ENCODE assay signal across 8 cellular contexts in genomic region chr16:71883193-71883848, GRCh38. TPM values are rescaled to one million over a fixed set of nuclear protein-coding genes. Genes with fewer than 3 reads are reported as not detected.
DNase-seq lines count a peak whose midpoint lies in the region; ATAC-seq, FAIRE-seq and TF ChIP-seq lines count a peak whose summit lies in the region.

No MANE protein-coding gene starts in this region.

- CTCF ChIA-PET in Panc1 (lab: Charles Lee), result interaction anchor here (0.6 to 2.3 kb wide), 5 partner anchors 23 to 272 kb away, joined by 3 to 9 read pairs (median 4); no protein-coding TSS in a partner anchor

- ATAC-seq in GM18873 (IDR thresholded peaks at IDR 0.05; ENCODE audit: low FRiP score, unreplicated experiment), result peak; percentile 26
- ATAC-seq in HG02943 (IDR thresholded peaks at IDR 0.05; ENCODE audit: low read depth, unreplicated experiment), result peak; percentile 47
- ATAC-seq in Panc1, result peak; percentile 58
- peak; percentile 42 to 67 (median 54) for ATAC-seq in pancreas
- ATAC-seq in aorta (ENCODE audit: low FRiP score), result peak; percentile 63

- H3K4me3 Mint-ChIP-seq in glutamatergic neuron (ENCODE audit: unreplicated experiment), result peak overlapping the region; percentile 96

- POLR2A ChIA-PET in Panc1 (lab: Charles Lee), result no interaction called here

- intact Hi-C loops in Panc1 (cut with micrococcal nuclease; ENCODE audit: unreplicated experiment), result no loop called here
- intact Hi-C loops in pancreas (cut with DNase I), result no loop called here
- intact Hi-C loops in aorta (cut with DNase I), result loop anchor here (5.0 to 10.0 kb wide), 4 partner anchors 44 to 81 kb away; partner anchors contain the start of gene AP1G1 (in 1 of the 2)

- H3K36me3 Mint-ChIP-seq in glutamatergic neuron (ENCODE audit: unreplicated experiment), result peaks cover 7% of the 10 kb centered on the region

- H3K9me3 Mint-ChIP-seq in glutamatergic neuron (ENCODE audit: unreplicated experiment), result peaks cover 8% of the 10 kb centered on the region

- FAIRE-seq in pancreas (lab: Jason Lieb, UNC), result no peak

- H3K9me3 ChIP-seq in Panc1 (ENCODE audit: control insufficient read depth, insufficient read depth, low read depth, low read length), result no peaks in the 10 kb centered on the region
- H3K9me3 ChIP-seq in pancreas, result no peaks in the 10 kb centered on the region
- H3K9me3 ChIP-seq in aorta (ENCODE audit: control insufficient read depth, low read length), result no peaks in the 10 kb centered on the region

- H3K4me3 ChIP-seq in Panc1 (ENCODE audit: low read depth in 2 of 2, low read length in 2 of 2) (peak overlapping the region; percentile 77 to 80), pancreas (peak overlapping the region; percentile 79 to 98 (median 90)), aorta (ENCODE audit: low read length in 2 of 2) (peak overlapping the region; percentile 58 to 86)

- H3K36me3 ChIP-seq in Panc1 (ENCODE audit: control insufficient read depth, insufficient read depth, low read length) (no peaks in the 10 kb centered on the region), pancreas (peaks cover 0 to 10% (median 0%) of the 10 kb centered on the region in 3 donors), aorta (ENCODE audit: control insufficient read depth in 1 of 2, insufficient read depth in 2 of 2, low read length in 1 of 2) (peaks cover 0 to 2% of the 10 kb centered on the region in 2 donors)

- H3K4me1 Mint-ChIP-seq in glutamatergic neuron (ENCODE audit: low read depth, unreplicated experiment), result peaks cover 13% of the 10 kb centered on the region

- DNase-seq in Panc1 (ENCODE audit: low read depth, low spot score), result no peak
- DNase-seq in activated gamma-delta T cell treated with Interleukin-2 at 50 U/mL for 16 hours, result peak; percentile 42
- peak; percentile 73 for DNase-seq in glutamatergic neuron
- DNase-seq in pancreas, result peak in 5 of 6 donors; percentile 35 to 78 (median 59)
- DNase-seq in aorta, result peak; percentile 63 to 85
- DNase-seq in Ammon's horn (ENCODE audit: low spot score), result no peak

- peaks cover 6% of the 10 kb centered on the region for H3K4me1 ChIP-seq in Panc1 (ENCODE audit: control insufficient read depth, insufficient read depth, low read length)
- H3K4me1 ChIP-seq in pancreas, result peaks cover 0 to 10% (median 0%) of the 10 kb centered on the region in 3 donors
- H3K4me1 ChIP-seq in aorta (ENCODE audit: control insufficient read depth in 1 of 2, insufficient read depth in 2 of 2, low read length in 2 of 2), result no peaks in the 10 kb centered on the region

- peak overlapping the region; percentile 92 for H3K27ac Mint-ChIP-seq in glutamatergic neuron (ENCODE audit: unreplicated experiment)

- TF ChIP-seq CTCF in Panc1 (IDR thresholded peaks at IDR 0.05) (no peak), glutamatergic neuron (IDR thresholded peaks at IDR 0.05; ENCODE audit: partially characterized antibody, unreplicated experiment) (peak; percentile 42), pancreas (IDR thresholded peaks at IDR 0.05) (no peak)

- no peak overlapping the region for H3K27ac ChIP-seq in Panc1 (ENCODE audit: low read length)
- peak overlapping the region; percentile 66 to 88 (median 84) for H3K27ac ChIP-seq in pancreas
- peak overlapping the region; percentile 64 to 83 for H3K27ac ChIP-seq in aorta (ENCODE audit: low read depth in 1 of 2, low read length in 2 of 2)

- no peaks in the 10 kb centered on the region for H3K27me3 ChIP-seq in Panc1 (ENCODE audit: control insufficient read depth, insufficient read depth, low read length)
- no peaks in the 10 kb centered on the region for H3K27me3 ChIP-seq in pancreas
- H3K27me3 ChIP-seq in aorta (ENCODE audit: control insufficient read depth in 1 of 2, insufficient read depth in 2 of 2, low read length in 1 of 2), result no peaks in the 10 kb centered on the region

- WGBS in pancreas, 2 donors, result 0 to 1% methylated on average over 35 to 45 of the region's 45 CpGs
- WGBS in aorta, 2 donors, result 1% methylated on average over 39 to 45 of the region's 45 CpGs

- H3K27me3 Mint-ChIP-seq in glutamatergic neuron (ENCODE audit: unreplicated experiment), result peaks cover 9% of the 10 kb centered on the region

- BruUV-seq in Panc1 (replicated peaks; lab: Mats Ljungman, UMichigan), result no TSS peak

- in situ Hi-C loops in Panc1 (cut with HindIII; ENCODE audit: low pct_unique_long_range_greater_than_20kb, low sequenced_read_pairs), result no loop called here

RNA-seq across cellular contexts. Expression of gene ZNF821, which starts 0.7 kb away (rescaled TPM):
- 6.4 TPM for total RNA-seq in Panc1 (2021; ENCODE audit: unreplicated experiment)
- polyA plus RNA-seq in Panc1 (2012; ENCODE audit: insufficient read length), result 4.1 TPM
- total RNA-seq in glutamatergic neuron (ENCODE audit: unreplicated experiment), result 40.9 TPM
- total RNA-seq in pancreas, result 1 to 10 TPM; 3.0 to 4.5 (median 3.9) TPM
- 10 to 100 TPM in 1 of 2 donors, 1 to 10 TPM in 1; 6.1 to 12.6 TPM for polyA plus RNA-seq in pancreas
- 1 to 10 TPM; 7.9 to 9.9 TPM for total RNA-seq in aorta
- 1 to 10 TPM; 5.4 to 9.2 TPM for polyA plus RNA-seq in aorta

RNA-seq across cellular contexts. Expression of gene IST1, which starts 12.0 kb away (rescaled TPM):
- total RNA-seq in Panc1 (2021; ENCODE audit: unreplicated experiment) (173 TPM), glutamatergic neuron (ENCODE audit: unreplicated experiment) (271 TPM), pancreas (100 to 1,000 TPM in 1 of 6 donors, 10 to 100 TPM in 5; 56.1 to 115 (median 69.4) TPM), aorta (100 to 1,000 TPM; 152 to 202 TPM)
- polyA plus RNA-seq in Panc1 (2012; ENCODE audit: insufficient read length), result 120 TPM
- polyA plus RNA-seq in pancreas (100 to 1,000 TPM in 1 of 2 donors, 10 to 100 TPM in 1; 57.1 to 121 TPM), aorta (100 to 1,000 TPM in 1 of 2 donors, 10 to 100 TPM in 1; 52.5 to 150 TPM)

RNA-seq across cellular contexts. Expression of gene ATXN1L, which starts 37.5 kb away (rescaled TPM):
- total RNA-seq in Panc1 (2021; ENCODE audit: unreplicated experiment), result 17.3 TPM
- 9.3 TPM for polyA plus RNA-seq in Panc1 (2012; ENCODE audit: insufficient read length)
- 27.6 TPM for total RNA-seq in glutamatergic neuron (ENCODE audit: unreplicated experiment)
- 10 to 100 TPM; 10.2 to 17.4 (median 12.4) TPM for total RNA-seq in pancreas
- polyA plus RNA-seq in pancreas, result 1 to 10 TPM; 5.5 to 6.2 TPM
- total RNA-seq in aorta, result 10 to 100 TPM; 30.4 to 31.2 TPM
- 10 to 100 TPM in 1 of 2 donors, 1 to 10 TPM in 1; 7.9 to 10.8 TPM for polyA plus RNA-seq in aorta

Comparison
In these comparisons a context has a peak if more than half of its experiments do, and no peak if none do; other contexts are left out.
1. DNase-seq: peak in activated gamma-delta T cell treated with Interleukin-2 at 50 U/mL for 16 hours (single experiment), glutamatergic neuron (single experiment), pancreas (5 of 6) and aorta (2 of 2); none in Panc1 (single experiment) and Ammon's horn (single experiment).
2. intact Hi-C loops: an anchor here in aorta (5.0 to 10.0 kb wide); none called in Panc1 and pancreas.
3. Peak in every context shown above with its lines, with median percentiles within 50 percentile points of each other: ATAC-seq and H3K4me3 ChIP-seq.